In the genomic region with DNA sequence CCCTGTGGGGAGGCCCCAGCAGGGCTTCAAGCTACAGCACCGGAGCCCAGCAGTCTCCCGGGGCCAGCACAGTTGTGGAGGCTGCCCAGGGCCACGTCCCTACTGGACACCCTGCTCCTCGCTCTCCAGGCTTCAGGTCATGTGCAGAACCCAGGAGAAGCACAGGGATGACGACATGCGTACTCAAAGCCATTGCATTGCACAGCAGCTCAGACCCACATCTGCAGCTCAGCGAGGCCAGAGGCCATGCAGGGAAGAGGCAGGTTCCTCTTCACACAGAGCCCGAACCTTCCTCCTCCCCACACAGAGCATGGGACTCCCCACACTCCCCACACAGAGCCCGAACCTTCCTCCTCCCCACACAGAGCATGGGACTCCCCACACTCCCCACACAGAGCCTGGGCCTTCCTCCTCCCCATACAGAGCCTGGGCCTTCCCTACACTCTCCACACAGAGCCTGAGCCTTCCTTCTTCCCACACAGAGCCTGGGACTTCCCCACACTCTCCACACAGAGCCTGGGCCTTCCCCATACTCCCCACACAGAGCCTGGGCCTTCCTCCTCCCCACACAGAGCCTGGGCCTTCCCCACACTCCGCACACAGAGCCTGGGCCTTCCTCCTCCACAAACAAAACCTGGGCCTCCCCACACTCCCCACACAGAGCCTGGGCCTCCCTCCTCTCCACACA, we compare ENCODE assay signal across 17 cellular contexts. TPM values are rescaled to one million over a fixed set of nuclear protein-coding genes. Genes with fewer than 3 reads are reported as not detected.
DNase-seq lines count a peak whose midpoint lies in the region; ATAC-seq and TF ChIP-seq lines count a peak whose summit lies in the region.
"Had no signal": no experiment of that assay in that cellular context is flagged by ENCODE, and none has a peak within 500 bp of the region (broad histone marks: within the 10 kb centered on the region; RNA-seq: fewer than 3 reads in every experiment).

No MANE protein-coding gene starts in this region.

- H3K79me2 ChIP-seq in smooth muscle cell (ENCODE audit: low read depth) = no peaks in the 10 kb centered on the region

- no peaks in the 10 kb centered on the region for H3K36me3 Mint-ChIP-seq in activated naive CD4-positive, alpha-beta T cell treated with anti-CD3 and anti-CD28 coated beads for 36 hours (ENCODE audit: low read depth)
- no peaks in the 10 kb centered on the region for H3K36me3 Mint-ChIP-seq in activated T-helper 17 cell treated with anti-CD3 and anti-CD28 coated beads, Interleukin-2, amount 50 U/mL, for 72 hours (ENCODE audit: low read depth)
- H3K36me3 Mint-ChIP-seq: WTC11 had no signal

- ATAC-seq in GM21360 (IDR thresholded peaks at IDR 0.05; ENCODE audit: unreplicated experiment) = peak; percentile 44
- ATAC-seq in activated T-helper 17 cell treated with anti-CD3 and anti-CD28 coated beads, Interleukin-2, amount 50 U/mL, for 72 hours (replicated peaks) = peak; percentile 68
- no peak for ATAC-seq in GM18909 (IDR thresholded peaks at IDR 0.05; ENCODE audit: poor library complexity, unreplicated experiment)
- ATAC-seq in GM21528 (IDR thresholded peaks at IDR 0.05; ENCODE audit: low FRiP score, unreplicated experiment) = no peak
- ATAC-seq in GM21515 (IDR thresholded peaks at IDR 0.05; ENCODE audit: unreplicated experiment) = no peak
- ATAC-seq: left colon, WTC11 had no signal

- H3K4me1 ChIP-seq in smooth muscle cell (ENCODE audit: low read depth) = no peaks in the 10 kb centered on the region
- H3K4me1 ChIP-seq: tibial artery had no signal

- 86% methylated on average over 10 of the region's 10 CpGs for WGBS in smooth muscle cell (ENCODE audit: low lambda C conversion rate)

- CTCF ChIA-PET in activated naive CD4-positive, alpha-beta T cell treated with anti-CD3 and anti-CD28 coated beads for 36 hours (lab: Charles Lee) = no interaction called here

- H3K27me3 ChIP-seq in smooth muscle cell (ENCODE audit: low read depth) = no peaks in the 10 kb centered on the region

- H3K9me3 ChIP-seq in smooth muscle cell (replicated peaks; ENCODE audit: low read depth) = no peaks in the 10 kb centered on the region
- H3K9me3 ChIP-seq: tibial artery had no signal

- peaks cover 9% of the 10 kb centered on the region for H3K9me3 Mint-ChIP-seq in activated naive CD4-positive, alpha-beta T cell treated with anti-CD3 and anti-CD28 coated beads for 36 hours
- peaks cover 3% of the 10 kb centered on the region for H3K9me3 Mint-ChIP-seq in activated T-helper 17 cell treated with anti-CD3 and anti-CD28 coated beads, Interleukin-2, amount 50 U/mL, for 72 hours
- H3K9me3 Mint-ChIP-seq: WTC11 had no signal

- no peak overlapping the region for H3K9ac ChIP-seq in smooth muscle cell (ENCODE audit: low read depth)

- intact Hi-C loops in activated naive CD4-positive, alpha-beta T cell treated with anti-CD3 and anti-CD28 coated beads for 36 hours (cut with micrococcal nuclease) = loop anchor here (1.0 to 10.0 kb wide), 4 partner anchors 32 to 465 kb away; a partner anchor contains a TSS

- peaks cover 25% of the 10 kb centered on the region for H3K4me1 Mint-ChIP-seq in activated naive CD4-positive, alpha-beta T cell treated with anti-CD3 and anti-CD28 coated beads for 36 hours (ENCODE audit: low read depth)
- H3K4me1 Mint-ChIP-seq in activated T-helper 17 cell treated with anti-CD3 and anti-CD28 coated beads, Interleukin-2, amount 50 U/mL, for 72 hours = peaks cover 12% of the 10 kb centered on the region
- H3K4me1 Mint-ChIP-seq: WTC11 had no signal

- DNase-seq in activated naive CD4-positive, alpha-beta T cell treated with anti-CD3 and anti-CD28 coated beads for 36 hours = peak; percentile 56
- no peak for DNase-seq in activated naive CD4-positive, alpha-beta T cell treated with Interleukin-2 at 50 U/mL for 16 hours
- no peak for DNase-seq in smooth muscle cell (lab: John Stamatoyannopoulos, UW; ENCODE audit: unreplicated experiment)
- DNase-seq: ACHN; effector CD8-positive, alpha-beta T cell; hypothalamus; left colon; NCI-H1930; NCI-H524 treated with DMSO at 0.1 percent for 48 hours had no signal

- no peak overlapping the region for H3K4me3 ChIP-seq in smooth muscle cell
- H3K4me3 ChIP-seq: tibial artery had no signal

- peak overlapping the region; percentile 71 for H3K27ac Mint-ChIP-seq in activated naive CD4-positive, alpha-beta T cell treated with anti-CD3 and anti-CD28 coated beads for 36 hours
- peak overlapping the region; percentile 63 for H3K27ac Mint-ChIP-seq in activated T-helper 17 cell treated with anti-CD3 and anti-CD28 coated beads, Interleukin-2, amount 50 U/mL, for 72 hours
- H3K27ac Mint-ChIP-seq: progenitor cell of endocrine pancreas, WTC11 had no signal

- H3K4me3 Mint-ChIP-seq in activated naive CD4-positive, alpha-beta T cell treated with anti-CD3 and anti-CD28 coated beads for 36 hours = no peak overlapping the region
- no peak overlapping the region for H3K4me3 Mint-ChIP-seq in activated T-helper 17 cell treated with anti-CD3 and anti-CD28 coated beads, Interleukin-2, amount 50 U/mL, for 72 hours
- H3K4me3 Mint-ChIP-seq: WTC11 had no signal

- no peak overlapping the region for H2AFZ ChIP-seq in smooth muscle cell (ENCODE audit: low read depth)

- H3K27ac ChIP-seq in smooth muscle cell (ENCODE audit: low read depth) = peak overlapping the region; percentile 35
- H3K27ac ChIP-seq: tibial artery had no signal

- H3K27me3 Mint-ChIP-seq in activated naive CD4-positive, alpha-beta T cell treated with anti-CD3 and anti-CD28 coated beads for 36 hours (ENCODE audit: low read depth) = no peaks in the 10 kb centered on the region
- no peaks in the 10 kb centered on the region for H3K27me3 Mint-ChIP-seq in activated T-helper 17 cell treated with anti-CD3 and anti-CD28 coated beads, Interleukin-2, amount 50 U/mL, for 72 hours
- H3K27me3 Mint-ChIP-seq: progenitor cell of endocrine pancreas had no signal

- no peak for TF ChIP-seq CTCF in smooth muscle cell (IDR thresholded peaks at IDR 0.05; ENCODE audit: borderline replicate concordance, insufficient read depth, poor library complexity, severe bottlenecking)

- H3K36me3 ChIP-seq in smooth muscle cell (ENCODE audit: low read depth) = no peaks in the 10 kb centered on the region
- H3K36me3 ChIP-seq: tibial artery had no signal

- H3F3A ChIP-seq in smooth muscle cell (ENCODE audit: low read depth) = no peaks in the 10 kb centered on the region

- no peaks in the 10 kb centered on the region for H4K20me1 ChIP-seq in smooth muscle cell (ENCODE audit: low read depth)

- no peak overlapping the region for H3K4me2 ChIP-seq in smooth muscle cell

RNA-seq across cellular contexts. Expression of a gene that starts 12.3 kb away (rescaled TPM):
- not detected for total RNA-seq in activated naive CD4-positive, alpha-beta T cell treated with anti-CD3 and anti-CD28 coated beads for 36 hours
- total RNA-seq in activated T-helper 17 cell treated with anti-CD3 and anti-CD28 coated beads, Interleukin-2, amount 50 U/mL, for 72 hours = not detected
- total RNA-seq in smooth muscle cell = 1.1 and 4.1 TPM in 2 replicates
- 2.0 and 3.1 TPM in 2 replicates for polyA plus RNA-seq in smooth muscle cell

Comparison
In these comparisons a context has a peak if more than half of its experiments do, and no peak if none do; other contexts are left out.
1. ATAC-seq: peak in GM21360 (single experiment) and activated T-helper 17 cell treated with anti-CD3 and anti-CD28 coated beads, Interleukin-2, amount 50 U/mL, for 72 hours (single experiment); none in GM18909 (single experiment), GM21528 (single experiment) and GM21515 (single experiment).